Comparison of ENCODE assay signal across 9 cellular contexts in the genomic region with DNA sequence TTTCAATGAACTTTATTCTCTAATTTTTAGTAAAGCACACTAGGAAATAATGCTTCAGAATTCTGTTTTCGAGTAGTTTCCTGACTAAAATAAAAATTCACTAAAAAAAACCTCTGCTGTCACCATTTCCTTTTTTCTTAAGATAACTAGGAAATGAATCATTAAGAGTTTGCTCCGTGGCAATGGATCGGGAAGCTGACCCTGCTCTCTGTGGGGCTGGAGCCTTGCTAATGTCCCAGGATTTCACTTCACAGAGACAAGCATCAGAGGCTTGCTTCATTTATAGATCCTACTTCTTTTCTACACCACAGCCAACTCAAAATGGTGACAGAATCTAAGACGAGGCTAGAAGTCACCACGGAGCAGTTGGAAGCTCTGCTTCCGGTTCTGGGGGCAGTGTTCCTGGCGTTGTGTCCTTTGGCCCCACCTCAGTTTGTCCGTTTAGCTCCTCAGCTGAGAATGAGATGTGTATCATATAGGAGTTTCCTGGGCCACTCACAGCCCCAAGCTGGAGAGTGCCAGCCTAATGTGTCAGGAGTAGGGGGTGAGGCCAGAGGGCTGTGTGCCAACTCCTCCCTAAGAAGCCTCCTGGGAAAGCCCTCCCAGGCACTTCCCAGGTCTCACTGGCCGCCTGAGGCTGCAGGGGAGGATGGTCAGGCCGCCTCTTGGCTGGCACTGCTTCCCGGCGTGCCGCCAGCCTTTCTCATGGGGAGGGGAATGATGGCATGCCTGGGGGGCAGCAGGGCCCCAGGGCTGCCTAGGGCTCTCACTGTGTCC. TPM values are rescaled to one million over a fixed set of nuclear protein-coding genes. Genes with fewer than 3 reads are reported as not detected.
DNase-seq lines count a peak whose midpoint lies in the region; ATAC-seq, FAIRE-seq and TF ChIP-seq lines count a peak whose summit lies in the region.
"Had no signal": no experiment of that assay in that cellular context is flagged by ENCODE, and none has a peak within 500 bp of the region (broad histone marks: within the 10 kb centered on the region; RNA-seq: fewer than 3 reads in every experiment).

No MANE protein-coding gene starts in this region.

- H3K27ac Mint-ChIP-seq in activated T-cell treated with anti-CD3 and anti-CD28 coated beads, Interleukin-2, amount 50 U/mL, for 24 hours = peak overlapping the region; percentile 60

- H4K20me1 ChIP-seq in GM12878 (ENCODE audit: control insufficient read depth, insufficient read depth) = no peaks in the 10 kb centered on the region

- no peak overlapping the region for H3K9ac ChIP-seq in GM12878 (ENCODE audit: control insufficient read depth, insufficient read depth, low read length)

- no peak for TF ChIP-seq CTCF in GM12878 (IDR thresholded peaks at IDR 0.05 in 2 of 3, conservative IDR thresholded peaks at IDR 0.05 in 1 of 3; ENCODE audit: control insufficient read depth in 2 of 3, extremely low read depth in 1 of 3, insufficient read depth in 1 of 3, low read depth in 3 of 3, low read length in 3 of 3)
- no peak for TF ChIP-seq CTCF in left lung (IDR thresholded peaks at IDR 0.05)

- H3K27ac ChIP-seq in GM12878 (ENCODE audit: control insufficient read depth, insufficient read depth) (peak overlapping the region; percentile 6; the same call in 1 of the 2 replicates), left lung (peak overlapping the region; percentile 34 to 78)

- H3K4me1 ChIP-seq in GM12878 (ENCODE audit: control insufficient read depth, insufficient read depth, low read length) (peaks cover 82% of the 10 kb centered on the region), left lung (peaks cover 18 to 60% of the 10 kb centered on the region in 2 donors)

- no peak overlapping the region for H3K4me3 Mint-ChIP-seq in activated T-cell treated with anti-CD3 and anti-CD28 coated beads, Interleukin-2, amount 50 U/mL, for 24 hours

- H3K4me1 Mint-ChIP-seq in activated T-cell treated with anti-CD3 and anti-CD28 coated beads, Interleukin-2, amount 50 U/mL, for 24 hours (ENCODE audit: low read depth) = peaks cover 94% of the 10 kb centered on the region

- TF ChIP-seq EP300 in GM12878 (IDR thresholded peaks at IDR 0.05; ENCODE audit: borderline replicate concordance in 1 of 2, control insufficient read depth in 1 of 2, low read depth in 2 of 2, low read length in 2 of 2) = no peak

- ATAC-seq in GM12878 (no peak), left lung (peak; percentile 50), HG02623 (IDR thresholded peaks at IDR 0.05; ENCODE audit: unreplicated experiment) (no peak), GM18867 (IDR thresholded peaks at IDR 0.05; ENCODE audit: unreplicated experiment) (no peak)

- RAD21 ChIA-PET in GM12878 (lab: Charles Lee; ENCODE audit: unreplicated experiment) = interaction anchor here (1.3 kb wide), 1 partner anchor 11 kb away, joined by 3 read pairs; no protein-coding TSS in a partner anchor

- H3K4me2 ChIP-seq in GM12878 (ENCODE audit: control insufficient read depth, insufficient read depth) = no peak overlapping the region

- H3K27me3 Mint-ChIP-seq in activated T-cell treated with anti-CD3 and anti-CD28 coated beads, Interleukin-2, amount 50 U/mL, for 24 hours = no peaks in the 10 kb centered on the region

- H3K36me3 ChIP-seq in GM12878 (ENCODE audit: control insufficient read depth in 2 of 2, insufficient read depth in 2 of 2, low read length in 1 of 2) (peaks cover 5 to 9% of the 10 kb centered on the region in 2 experiments; a peak in 3 of 4 replicates), left lung (peaks cover 0 to 4% of the 10 kb centered on the region in 2 donors)

- peaks cover 89% of the 10 kb centered on the region for H3K79me2 ChIP-seq in GM12878 (ENCODE audit: control insufficient read depth, insufficient read depth, low read length)

- no peaks in the 10 kb centered on the region for H3K9me3 Mint-ChIP-seq in activated T-cell treated with anti-CD3 and anti-CD28 coated beads, Interleukin-2, amount 50 U/mL, for 24 hours

- FAIRE-seq in GM12878 (lab: Jason Lieb, UNC) (no peak), urothelium cell line (lab: Jason Lieb, UNC) (no peak), GM12891 (lab: Jason Lieb, UNC) (no peak)

- intact Hi-C loops in GM12878 (cut with micrococcal nuclease; ENCODE audit: unreplicated experiment) = no loop called here
- intact Hi-C loops in left lung (cut with DNase I) = no loop called here

- H3K4me3 ChIP-seq in GM12878 = no peak overlapping the region
- peak overlapping the region in 1 of 2 donors; percentile 9 for H3K4me3 ChIP-seq in left lung
- H3K4me3 ChIP-seq: Peyer's patch had no signal

- no peaks in the 10 kb centered on the region for H3K27me3 ChIP-seq in GM12878 (replicated peaks in 1 of 2; ENCODE audit: control insufficient read depth in 2 of 2, insufficient read depth in 2 of 2, low read length in 1 of 2)
- no peaks in the 10 kb centered on the region for H3K27me3 ChIP-seq in left lung
- H3K27me3 ChIP-seq: Peyer's patch had no signal

- in situ Hi-C loops in GM12878 (cut with MboI) = loop anchor here (10.0 kb wide), 3 partner anchors 358 to 978 kb away; a partner anchor contains a TSS

- no peaks in the 10 kb centered on the region for H3K9me3 ChIP-seq in GM12878 (replicated peaks; ENCODE audit: control insufficient read depth, insufficient read depth, low read length)
- H3K9me3 ChIP-seq in left lung = no peaks in the 10 kb centered on the region
- H3K9me3 ChIP-seq: Peyer's patch had no signal

- peaks cover 76% of the 10 kb centered on the region for H3K36me3 Mint-ChIP-seq in activated T-cell treated with anti-CD3 and anti-CD28 coated beads, Interleukin-2, amount 50 U/mL, for 24 hours (ENCODE audit: low read depth)

- no peak for TF ChIP-seq RAD21 in GM12878 (IDR thresholded peaks at IDR 0.05; ENCODE audit: insufficient read depth, low read depth, low read length)

- TF ChIP-seq POLR2A in GM12878 (IDR thresholded peaks at IDR 0.05; ENCODE audit: low read depth, low read length) (no peak), GM12891 (IDR thresholded peaks at IDR 0.05; ENCODE audit: low read depth, low read length) (no peak)

- WGBS in GM12878 (ENCODE audit: insufficient coverage, insufficient replicate concordance, low lambda C conversion rate, missing lambda C conversion rate) = 91% methylated on average over 13 of the region's 13 CpGs

- CTCF ChIA-PET in GM12878 (lab: Yijun Ruan, JAX) = interaction anchor here (0.8 to 2.1 kb wide), 4 partner anchors 9 to 105 kb away, joined by 3 to 12 read pairs (median 5); no protein-coding TSS in a partner anchor

- SMC1A ChIA-PET in GM12878 (lab: Charles Lee; ENCODE audit: uncharacterized antibody, unreplicated experiment) = interaction anchor here (0.7 to 4.0 kb wide), 4 partner anchors 11 to 15 kb away, joined by 3 to 26 read pairs (median 6); no protein-coding TSS in a partner anchor

- BruUV-seq in GM12878 (replicated peaks; lab: Mats Ljungman, UMichigan) = no TSS peak

- no peak overlapping the region for H2AFZ ChIP-seq in GM12878 (ENCODE audit: control insufficient read depth, low read depth, low read length)

- DNase-seq in activated T-cell treated with anti-CD3 and anti-CD28 coated beads, Interleukin-2, amount 50 U/mL, for 24 hours = no peak
- DNase-seq in activated T-cell treated with anti-CD3 and anti-CD28 coated beads for 4 hours (no peak), GM12878 (ENCODE audit: low read depth, low spot score) (no peak), left lung (no peak), urothelium cell line (ENCODE audit: low spot score) (peak; percentile 33), GM12891 (ENCODE audit: insufficient read length, low spot score) (no peak)

- POLR2A ChIA-PET in GM12878 (lab: Charles Lee) = interaction anchor here (2.4 kb wide), 1 partner anchor 16 kb away, joined by 12 read pairs; no protein-coding TSS in a partner anchor

TF ChIP-seq in GM12878, 131 proteins besides CTCF, POLR2A, EP300 and RAD21 (continues in another document):
- TF ChIP-seq TCF3 (IDR thresholded peaks at IDR 0.05; ENCODE audit: borderline replicate concordance, insufficient read depth, low read depth, low read length) = no peak
- TF ChIP-seq RFX5 (IDR thresholded peaks at IDR 0.05; ENCODE audit: low read depth, low read length) = no peak
- no peak for TF ChIP-seq PAX8 (IDR thresholded peaks at IDR 0.05)

TF ChIP-seq in GM12891, 5 proteins besides CTCF, POLR2A, EP300 and RAD21:
- TF ChIP-seq SPI1 (IDR thresholded peaks at IDR 0.05; ENCODE audit: low read depth, low read length) (no peak), TAF1 (IDR thresholded peaks at IDR 0.05; ENCODE audit: low read depth, low read length) (no peak), POU2F2 (IDR thresholded peaks at IDR 0.05; ENCODE audit: low read depth, low read length) (no peak), POLR2AphosphoS5 (IDR thresholded peaks at IDR 0.05; ENCODE audit: low read depth, low read length) (no peak), PAX5 (IDR thresholded peaks at IDR 0.05; ENCODE audit: insufficient read depth, low read length, severe bottlenecking) (no peak)
TF ChIP-seq in GM12891: peak in this region for 0.

RNA-seq across cellular contexts. Expression of a gene that starts 19.6 kb away (rescaled TPM):
- 184 and 188 TPM in 2 replicates for total RNA-seq in GM12878 (2013; cell fraction: nucleolus; rRNA removed)
- total RNA-seq in GM12878 (2014; rRNA removed) = 15.4 and 18.3 TPM in 2 replicates
- 14.4 and 18.4 TPM in 2 replicates for total RNA-seq in GM12878 (2014; rRNA removed; fragmentation: Illumina TruSeq; extraction: Trizol)
- total RNA-seq in GM12878 (2021) = 26.1 and 30.6 TPM in 2 replicates
- 13.0 TPM for polyA plus RNA-seq in GM12878 (2011; ENCODE audit: low read depth)
- polyA plus RNA-seq in GM12878 (2011; rRNA removed) = 8.7 and 10.5 TPM in 2 replicates
- 7.8 and 8.6 TPM in 2 replicates for polyA plus RNA-seq in GM12878 (2011; cell fraction: cytosol; rRNA removed)
- 101 and 119 TPM in 2 replicates for polyA plus RNA-seq in GM12878 (2011; cell fraction: nucleus; rRNA removed)
- polyA plus RNA-seq in GM12878 (2012) = 23.9 and 25.8 TPM in 2 replicates
- 18.4 and 27.5 TPM in 2 replicates for polyA plus RNA-seq in GM12878 (2014; fragmentation: Illumina TruSeq; extraction: Trizol)
- 1 to 10 TPM; 1.4 to 2.8 TPM for polyA plus RNA-seq in GM12878 (2014; fragmentation: Nextera tagmentation; extraction: Ambion mirVana)
- polyA plus RNA-seq in GM12878 (2014; rRNA removed) = 25.8 and 28.7 TPM in 2 replicates
- polyA plus RNA-seq in GM12878 (2016; fragmentation: Nextera tagmentation; extraction: Ambion mirVana) = 1 to 10 TPM; 2.5 to 3.4 TPM
- polyA minus RNA-seq in GM12878 (2011; rRNA and poly(A)+ RNA removed) = 20.3 and 25.2 TPM in 2 replicates
- polyA minus RNA-seq in GM12878 (2011; cell fraction: cytosol; rRNA and poly(A)+ RNA removed) = 11.1 and 12.5 TPM in 2 replicates
- 49.2 and 70.5 TPM in 2 replicates for polyA minus RNA-seq in GM12878 (2011; cell fraction: nucleus; rRNA and poly(A)+ RNA removed)
- 10 to 100 TPM; 17.1 to 23.3 TPM for total RNA-seq in left lung
- polyA plus RNA-seq in GM12891 (2012; ENCODE audit: low read depth, missing spikeins) = 12.5 TPM
